Comparison of ENCODE assay signal across 15 cellular contexts in the genomic region with DNA sequence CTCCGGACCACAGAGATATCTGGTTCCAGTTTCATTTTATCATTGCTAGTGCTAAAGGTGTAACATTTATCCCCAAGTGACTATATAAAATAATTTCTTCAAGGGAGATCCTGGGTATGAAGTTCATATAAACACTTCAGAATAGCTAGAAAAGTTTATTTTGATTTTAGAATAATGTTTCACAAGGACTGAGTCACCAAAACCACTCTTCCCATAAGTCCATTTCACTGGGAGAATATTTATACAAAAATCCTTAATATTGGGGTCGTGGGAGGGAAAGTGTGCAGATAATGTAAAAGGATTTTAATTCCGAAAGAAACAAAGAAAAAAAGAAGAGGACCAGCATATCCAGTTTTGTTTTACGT.
DNase-seq lines count a peak whose midpoint lies in the region; ATAC-seq, FAIRE-seq and TF ChIP-seq lines count a peak whose summit lies in the region.
"Had no signal": no experiment of that assay in that cellular context is flagged by ENCODE, and none has a peak within 500 bp of the region (broad histone marks: within the 10 kb centered on the region; RNA-seq: fewer than 3 reads in every experiment).

No MANE protein-coding gene starts in this region.

- H3K36me3 ChIP-seq in adipocyte (ENCODE audit: control insufficient read depth, insufficient read depth, low read length, severe bottlenecking): no peaks in the 10 kb centered on the region
- no peaks in the 10 kb centered on the region for H3K36me3 ChIP-seq in gastroesophageal sphincter
- H3K36me3 ChIP-seq in small intestine (ENCODE audit: control insufficient read depth in 2 of 2, insufficient read depth in 2 of 2, low read length in 2 of 2): no peaks in the 10 kb centered on the region
- H3K36me3 ChIP-seq: BLaER1 treated with 17β-estradiol and CSF1 and Interleukin-3, amounts not matched to agents 10 nM and 100 nM had no signal

- 52 to 70% methylated on average over 3 to 4 of the region's 4 CpGs for WGBS in gastroesophageal sphincter (ENCODE audit: low coverage in 1 of 2), 2 donors
- WGBS in small intestine, 3 donors: 76 to 84% (median 83%) methylated on average over 4 of the region's 4 CpGs

- no peaks in the 10 kb centered on the region for H3K27me3 Mint-ChIP-seq in mesothelial cell of epicardium (ENCODE audit: low read depth)

- no peak overlapping the region for H3K4me3 Mint-ChIP-seq in mesothelial cell of epicardium

- TF ChIP-seq CTCF in gastroesophageal sphincter (IDR thresholded peaks at IDR 0.05): no peak
- TF ChIP-seq CTCF in mesothelial cell of epicardium (IDR thresholded peaks at IDR 0.05; ENCODE audit: unreplicated experiment): no peak

- FAIRE-seq in small intestine (lab: Jason Lieb, UNC): peak; percentile 44

- H3K4me3 ChIP-seq in adipocyte (ENCODE audit: low read length) (peak overlapping the region; percentile 35), gastroesophageal sphincter (peak overlapping the region in 1 of 2 donors; percentile 27), small intestine (ENCODE audit: low read depth in 1 of 2, low read length in 2 of 2) (no peak overlapping the region)
- H3K4me3 ChIP-seq: BLaER1 treated with 17β-estradiol and CSF1 and Interleukin-3, amounts not matched to agents 10 nM and 100 nM had no signal

- no peak overlapping the region for H3K9ac ChIP-seq in adipocyte (ENCODE audit: low read length)
- H3K9ac ChIP-seq: BLaER1 treated with 17β-estradiol and CSF1 and Interleukin-3, amounts not matched to agents 10 nM and 100 nM had no signal

- no peaks in the 10 kb centered on the region for H3K9me3 Mint-ChIP-seq in mesothelial cell of epicardium

- H3K27ac Mint-ChIP-seq in mesothelial cell of epicardium: no peak overlapping the region

- H3K27ac ChIP-seq in gastroesophageal sphincter: peak overlapping the region in 3 of 4 donors; percentile 67 to 88 (median 75)
- no peak overlapping the region for H3K27ac ChIP-seq in small intestine (ENCODE audit: low read depth in 1 of 2, low read length in 1 of 2)
- H3K27ac ChIP-seq: BLaER1 treated with 17β-estradiol and CSF1 and Interleukin-3, amounts not matched to agents 10 nM and 100 nM had no signal

- H3K4me1 ChIP-seq in adipocyte (ENCODE audit: control insufficient read depth, insufficient read depth, low read length) (peaks cover 15% of the 10 kb centered on the region), gastroesophageal sphincter (peaks cover 0 to 28% (median 0%) of the 10 kb centered on the region in 3 donors), small intestine (ENCODE audit: control insufficient read depth in 2 of 2, insufficient read depth in 1 of 2, low read depth in 1 of 2, low read length in 1 of 2) (no peaks in the 10 kb centered on the region)
- H3K4me1 ChIP-seq: BLaER1 treated with 17β-estradiol and CSF1 and Interleukin-3, amounts not matched to agents 10 nM and 100 nM had no signal

- no peak for TF ChIP-seq POLR2A in gastroesophageal sphincter (IDR thresholded peaks at IDR 0.05)

- ATAC-seq in gastroesophageal sphincter: no peak
- no peak for ATAC-seq in HG02973 (IDR thresholded peaks at IDR 0.05; ENCODE audit: unreplicated experiment)

- H3K9me3 ChIP-seq in adipocyte (ENCODE audit: control insufficient read depth, low read length) (no peaks in the 10 kb centered on the region), gastroesophageal sphincter (no peaks in the 10 kb centered on the region), small intestine (ENCODE audit: control insufficient read depth, low read depth) (no peaks in the 10 kb centered on the region)
- H3K9me3 ChIP-seq: BLaER1 treated with 17β-estradiol and CSF1 and Interleukin-3, amounts not matched to agents 10 nM and 100 nM had no signal

- H3K27me3 ChIP-seq in adipocyte (replicated peaks; ENCODE audit: control insufficient read depth, insufficient read depth, low read length) (no peaks in the 10 kb centered on the region), gastroesophageal sphincter (no peaks in the 10 kb centered on the region), small intestine (ENCODE audit: control insufficient read depth in 2 of 2, insufficient read depth in 2 of 2, low read length in 2 of 2) (no peaks in the 10 kb centered on the region)
- H3K27me3 ChIP-seq: BLaER1 treated with 17β-estradiol and CSF1 and Interleukin-3, amounts not matched to agents 10 nM and 100 nM had no signal

- DNase-seq in AG08396 (ENCODE audit: low spot score): peak; percentile 27
- peak; percentile 44 for DNase-seq in adipocyte (ENCODE audit: low read depth)
- no peak for DNase-seq in small intestine
- no peak for DNase-seq in mesothelial cell of epicardium (ENCODE audit: low spot score in 2 of 2, unreplicated experiment in 2 of 2)
- DNase-seq in NAMALWA (ENCODE audit: low spot score): no peak
- no peak for DNase-seq in NCI-H748 treated with DMSO at 0.1 percent for 48 hours (lab: John Stamatoyannopoulos, UW)
- DNase-seq: H7, Karpas-422, NCI-H1436, NCI-H2029 treated with DMSO at 0.1 percent for 48 hours, NCI-H510A, SIG-M5 had no signal

- H3K36me3 Mint-ChIP-seq in mesothelial cell of epicardium: no peaks in the 10 kb centered on the region

- TF ChIP-seq EP300 in gastroesophageal sphincter (IDR thresholded peaks at IDR 0.05): no peak

- H3K4me1 Mint-ChIP-seq in mesothelial cell of epicardium: peaks cover 13% of the 10 kb centered on the region

Comparison
In these comparisons a context has a peak if more than half of its experiments do, and no peak if none do; other contexts are left out.
1. DNase-seq: peak in AG08396 (single experiment) and adipocyte (single experiment); none in small intestine (single experiment), mesothelial cell of epicardium (0 of 2), NAMALWA (single experiment) and NCI-H748 treated with DMSO at 0.1 percent for 48 hours (single experiment).
2. H3K27ac ChIP-seq: peak in gastroesophageal sphincter (3 of 4); none in small intestine (0 of 2).